33 cellular contexts compared by ENCODE assay signal in genomic region chr1:73913025-73913424, GRCh38.
DNase-seq lines count a peak whose midpoint lies in the region; ATAC-seq, FAIRE-seq and TF ChIP-seq lines count a peak whose summit lies in the region.
"Had no signal": no experiment of that assay in that cellular context is flagged by ENCODE, and none has a peak within 500 bp of the region (broad histone marks: within the 10 kb centered on the region; RNA-seq: fewer than 3 reads in every experiment).

No MANE protein-coding gene starts in this region.

- H3K4me2 ChIP-seq in K562 (ENCODE audit: insufficient read depth, low read length): no peak overlapping the region
- H3K4me2 ChIP-seq: A549; BLaER1; BLaER1 treated with 17β-estradiol and CSF1 and Interleukin-3, amounts not matched to agents 10 nM and 100 nM had no signal

- no peak overlapping the region for H3K9ac ChIP-seq in K562 (ENCODE audit: insufficient read depth in 1 of 2, low read depth in 2 of 2, low read length in 2 of 2)
- H3K9ac ChIP-seq: BLaER1; BLaER1 treated with 17β-estradiol and CSF1 and Interleukin-3, amounts not matched to agents 10 nM and 100 nM had no signal

- H3K9me1 ChIP-seq in K562 (ENCODE audit: control insufficient read depth, insufficient read depth, low read length): no peaks in the 10 kb centered on the region

- no peaks in the 10 kb centered on the region for H3K4me1 Mint-ChIP-seq in nephron progenitor cell
- H3K4me1 Mint-ChIP-seq: B cell; CD14-positive monocyte; CD4-positive, alpha-beta memory T cell; CD4-positive, CD25-positive, alpha-beta regulatory T cell; CD8-positive, alpha-beta memory T cell had no signal

- POLR2A ChIA-PET in HEK293 (lab: Yijun Ruan, JAX) (no interaction called here), K562 (lab: Yijun Ruan, JAX) (no interaction called here)

- H4K20me1 ChIP-seq in K562 (replicated peaks; ENCODE audit: control insufficient read depth, insufficient read depth, low read length): no peaks in the 10 kb centered on the region
- H4K20me1 ChIP-seq: BLaER1; BLaER1 treated with 17β-estradiol and CSF1 and Interleukin-3, amounts not matched to agents 10 nM and 100 nM had no signal

- BruUV-seq in K562 (replicated peaks; lab: Mats Ljungman, UMichigan): no TSS peak

- no peaks in the 10 kb centered on the region for H3K36me3 Mint-ChIP-seq in nephron progenitor cell (ENCODE audit: low read depth)
- H3K36me3 Mint-ChIP-seq: CD14-positive monocyte; CD4-positive, alpha-beta memory T cell; CD4-positive, CD25-positive, alpha-beta regulatory T cell; CD8-positive, alpha-beta memory T cell; CD8-positive, alpha-beta T cell had no signal

- intact Hi-C loops in K562 (cut with micrococcal nuclease): no loop called here

- DNase-seq in K562 (ENCODE audit: extremely low read depth in 1 of 4, low spot score in 3 of 4) (no peak), nephron progenitor cell (no peak)
- DNase-seq: 8988T; ACHN; AML-193; BE2C; C1 segment of cervical spinal cord; Caco-2; Calu3; CD4-positive, alpha-beta memory T cell; CD4-positive, alpha-beta T cell; CD4-positive, CD25-positive, alpha-beta regulatory T cell; CD8-positive, alpha-beta memory T cell; CD8-positive, alpha-beta T cell; COR-L47; DMS 273 treated with DMSO at 0.1 percent for 48 hours; DMS153; DMS53; DMS79; DMS79 treated with DMSO at 0.1 percent for 48 hours; DND-41; EL had no signal

- TF ChIP-seq RAD21 in K562 (CRISPR knock-in tag; conservative IDR thresholded peaks at IDR 0.05 in 1 of 2, IDR thresholded peaks at IDR 0.05 in 1 of 2): no peak

- no peak overlapping the region for H3K27ac ChIP-seq in HEK293 (ENCODE audit: extremely low read depth, low read depth, low read length)
- no peak overlapping the region for H3K27ac ChIP-seq in K562 (ENCODE audit: extremely low read depth, low read depth, low read length)
- H3K27ac ChIP-seq: 22Rv1; A549; BLaER1; BLaER1 treated with 17β-estradiol and CSF1 and Interleukin-3, amounts not matched to agents 10 nM and 100 nM; C4-2B had no signal

- TF ChIP-seq CTCF in HEK293 (tag by site-specific recombination; IDR thresholded peaks at IDR 0.05): no peak
- no peak for TF ChIP-seq CTCF in K562 (IDR thresholded peaks at IDR 0.05 in 2 of 3, conservative IDR thresholded peaks at IDR 0.05 in 1 of 3; ENCODE audit: insufficient read depth in 2 of 3, low read depth in 1 of 3, low read length in 3 of 3)
- TF ChIP-seq CTCF in nephron progenitor cell (IDR thresholded peaks at IDR 0.05): no peak

- no peak overlapping the region for H3K4me3 Mint-ChIP-seq in nephron progenitor cell
- H3K4me3 Mint-ChIP-seq: B cell; CD14-positive monocyte; CD4-positive, alpha-beta memory T cell; CD4-positive, alpha-beta T cell; CD4-positive, CD25-positive, alpha-beta regulatory T cell; CD8-positive, alpha-beta memory T cell; CD8-positive, alpha-beta T cell had no signal

- H3K4me1 ChIP-seq in HEK293 (ENCODE audit: control insufficient read depth, insufficient read depth, low read length) (no peaks in the 10 kb centered on the region), K562 (replicated peaks in 1 of 2; ENCODE audit: control insufficient read depth in 2 of 2, insufficient read depth in 2 of 2, low read length in 2 of 2) (no peaks in the 10 kb centered on the region)
- H3K4me1 ChIP-seq: A549; BE2C; BLaER1; BLaER1 treated with 17β-estradiol and CSF1 and Interleukin-3, amounts not matched to agents 10 nM and 100 nM; Caco-2 had no signal

- no peaks in the 10 kb centered on the region for H3K79me2 ChIP-seq in K562 (ENCODE audit: control insufficient read depth, insufficient read depth, low read length)

- TF ChIP-seq POLR2A in K562 (conservative IDR thresholded peaks at IDR 0.05): no peak

- no peak for FAIRE-seq in K562 (lab: Jason Lieb, UNC)
- FAIRE-seq: A204.1, A549, D721Med had no signal

- no peak overlapping the region for H2AFZ ChIP-seq in K562 (ENCODE audit: low read depth, low read length)

- ATAC-seq in K562: no peak
- no peak for ATAC-seq in esophagus mucosa
- ATAC-seq: A549; CD8-positive, alpha-beta T cell had no signal

- no peaks in the 10 kb centered on the region for H3K36me3 ChIP-seq in HEK293 (ENCODE audit: control insufficient read depth in 2 of 2, insufficient read depth in 1 of 2, low read length in 2 of 2)
- no peaks in the 10 kb centered on the region for H3K36me3 ChIP-seq in K562 (ENCODE audit: control insufficient read depth, insufficient read depth, low read length)
- H3K36me3 ChIP-seq: BE2C; BLaER1; BLaER1 treated with 17β-estradiol and CSF1 and Interleukin-3, amounts not matched to agents 10 nM and 100 nM had no signal

- H3K9me3 Mint-ChIP-seq in nephron progenitor cell: peaks cover 8% of the 10 kb centered on the region

- TF ChIP-seq EP300 in K562 (IDR thresholded peaks at IDR 0.05; ENCODE audit: low read length): no peak

- no peaks in the 10 kb centered on the region for H3K9me3 ChIP-seq in HEK293 (ENCODE audit: control insufficient read depth, insufficient read depth, low read depth, low read length)
- no peaks in the 10 kb centered on the region; the same call in 1 of the 2 replicates for H3K9me3 ChIP-seq in K562 (replicated peaks; ENCODE audit: control insufficient read depth, insufficient read depth, low read depth, low read length)
- H3K9me3 ChIP-seq: A549, BE2C, Caco-2 had no signal

- H3K4me3 ChIP-seq in HEK293 (ENCODE audit: low read depth, low read length) (no peak overlapping the region), K562 (no peak overlapping the region)
- H3K4me3 ChIP-seq: A549; BLaER1; BLaER1 treated with 17β-estradiol and CSF1 and Interleukin-3, amounts not matched to agents 10 nM and 100 nM had no signal

- H3K27me3 Mint-ChIP-seq in nephron progenitor cell (ENCODE audit: low read depth, poor library complexity): no peaks in the 10 kb centered on the region
- H3K27me3 Mint-ChIP-seq: B cell; CD4-positive, alpha-beta memory T cell; CD4-positive, alpha-beta T cell; CD4-positive, CD25-positive, alpha-beta regulatory T cell; CD8-positive, alpha-beta memory T cell had no signal

- CTCF ChIA-PET in HEK293 (lab: Yijun Ruan, JAX): no interaction called here
- CTCF ChIA-PET in K562 (lab: Yijun Ruan, JAX; ENCODE audit: low intra/inter-chr PET ratio): no interaction called here

- in situ Hi-C loops in K562 (cut with MboI): no loop called here

- H3K27ac Mint-ChIP-seq in nephron progenitor cell: no peak overlapping the region
- H3K27ac Mint-ChIP-seq: B cell; CD14-positive monocyte; CD4-positive, alpha-beta memory T cell; CD4-positive, alpha-beta T cell; CD4-positive, CD25-positive, alpha-beta regulatory T cell; CD8-positive, alpha-beta memory T cell; CD8-positive, alpha-beta T cell had no signal

- H3K27me3 ChIP-seq in K562 (ENCODE audit: control insufficient read depth in 2 of 2, insufficient read depth in 2 of 2, low read length in 2 of 2): no peaks in the 10 kb centered on the region
- H3K27me3 ChIP-seq: BE2C; BLaER1; BLaER1 treated with 17β-estradiol and CSF1 and Interleukin-3, amounts not matched to agents 10 nM and 100 nM had no signal

TF ChIP-seq in HEK293, 187 proteins besides CTCF, POLR2A, EP300 and RAD21:
- TF ChIP-seq, protein P1, sequence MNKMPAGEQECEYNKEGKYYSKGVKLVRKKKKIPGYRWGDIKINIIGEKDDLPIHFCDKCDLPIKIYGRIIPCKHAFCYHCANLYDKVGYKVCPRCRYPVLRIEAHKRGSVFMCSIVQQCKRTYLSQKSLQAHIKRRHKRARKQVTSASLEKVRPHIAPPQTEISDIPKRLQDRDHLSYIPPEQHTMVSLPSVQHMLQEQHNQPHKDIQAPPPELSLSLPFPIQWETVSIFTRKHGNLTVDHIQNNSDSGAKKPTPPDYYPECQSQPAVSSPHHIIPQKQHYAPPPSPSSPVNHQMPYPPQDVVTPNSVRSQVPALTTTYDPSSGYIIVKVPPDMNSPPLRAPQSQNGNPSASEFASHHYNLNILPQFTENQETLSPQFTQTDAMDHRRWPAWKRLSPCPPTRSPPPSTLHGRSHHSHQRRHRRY (tag by site-specific recombination; IDR thresholded peaks at IDR 0.05): no peak
- peak; percentile 79 for TF ChIP-seq ZNF707 (tag by site-specific recombination; IDR thresholded peaks at IDR 0.05)

TF ChIP-seq in K562, 482 proteins besides CTCF, POLR2A, EP300 and RAD21:
- TF ChIP-seq LCOR (CRISPR knock-in tag; IDR thresholded peaks at IDR 0.05) (no peak), ZNF707 (CRISPR knock-in tag; conservative IDR thresholded peaks at IDR 0.05) (0 out of 2 replicates have a peak, but pooled peaks have one; percentile 59)

Comparison
In these comparisons a context has a peak if more than half of its experiments do, and no peak if none do; other contexts are left out.
1. Of the 44 proteins assayed by ChIP-seq in both K562 and HEK293: peak only in K562: none; only in HEK293: none; in both: ZNF707; in neither: 43.